ENCODE assay signal across 9 cellular contexts in the genomic region with DNA sequence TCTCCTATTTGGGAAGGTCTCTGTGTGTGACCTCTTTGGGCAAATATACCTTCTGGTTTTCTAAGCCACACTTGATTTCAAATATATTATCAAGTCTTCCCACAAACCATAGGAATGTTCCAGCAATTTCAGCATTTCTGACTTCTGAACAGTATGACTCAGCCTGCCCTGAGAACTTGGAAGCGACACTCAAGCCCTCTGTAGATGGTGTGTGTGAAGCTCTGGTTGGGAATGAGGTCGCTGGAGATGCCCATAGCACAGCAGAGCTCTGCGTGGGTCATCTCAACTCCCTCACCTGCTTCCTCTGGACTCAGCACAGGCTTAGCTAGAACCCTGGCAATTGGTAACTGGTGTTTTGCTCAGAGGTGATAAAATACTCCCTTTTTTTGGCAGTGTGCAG.
A peak's percentile ranks its signal among the peaks of the same experiment; 100 is the strongest.
DNase-seq lines count a peak whose midpoint lies in the region; ATAC-seq and TF ChIP-seq lines count a peak whose summit lies in the region.
"Had no signal": no experiment of that assay in that cellular context is flagged by ENCODE, and none has a peak within 500 bp of the region (broad histone marks: within the 10 kb centered on the region; RNA-seq: fewer than 3 reads in every experiment).

No MANE protein-coding gene starts in this region.

- no peaks in the 10 kb centered on the region for H4K20me1 ChIP-seq in SK-N-SH (ENCODE audit: insufficient read depth)

- H3K27me3 ChIP-seq in SK-N-SH (ENCODE audit: insufficient read depth) (no peaks in the 10 kb centered on the region), psoas muscle (ENCODE audit: insufficient read depth in 3 of 3, low read length in 2 of 3) (no peaks in the 10 kb centered on the region)
- H3K27me3 ChIP-seq: cardiac muscle cell had no signal

- H3K79me2 ChIP-seq in SK-N-SH (ENCODE audit: insufficient read depth): no peaks in the 10 kb centered on the region

- no peaks in the 10 kb centered on the region for H3K9me3 ChIP-seq in SK-N-SH
- no peaks in the 10 kb centered on the region for H3K9me3 ChIP-seq in psoas muscle

- no peak for TF ChIP-seq CTCF in SK-N-SH (IDR thresholded peaks at IDR 0.05)
- TF ChIP-seq CTCF in foreskin fibroblast (IDR thresholded peaks at IDR 0.05; ENCODE audit: low read depth, low read length): no peak
- TF ChIP-seq CTCF in psoas muscle (IDR thresholded peaks at IDR 0.05): no peak

- H3F3A ChIP-seq in SK-N-SH (replicated peaks; ENCODE audit: insufficient read depth): no peaks in the 10 kb centered on the region

- H3K4me2 ChIP-seq in SK-N-SH: no peak overlapping the region

- DNase-seq in Daoy (ENCODE audit: low read depth) (peak; percentile 75), SK-N-SH (no peak), foreskin fibroblast (peak; percentile 87 to 92), psoas muscle (peak in 1 of 2 donors; percentile 28), retina (no peak), NCI-H1417 (lab: John Stamatoyannopoulos, UW) (no peak)

- TF ChIP-seq EP300 in SK-N-SH (IDR thresholded peaks at IDR 0.05; ENCODE audit: borderline replicate concordance in 1 of 2, low read depth in 1 of 2, low read length in 1 of 2): peak in 1 of 2 experiments; percentile 45; a peak in 1 of 4 replicates

- no peaks in the 10 kb centered on the region for H3K36me3 ChIP-seq in SK-N-SH (replicated peaks in 1 of 2; ENCODE audit: control insufficient read depth in 1 of 2, insufficient read depth in 2 of 2, low read length in 1 of 2)
- H3K36me3 ChIP-seq in psoas muscle (ENCODE audit: insufficient read depth in 1 of 2, low read depth in 1 of 2): no peaks in the 10 kb centered on the region
- H3K36me3 ChIP-seq: cardiac muscle cell had no signal

- H3K4me1 ChIP-seq in SK-N-SH (ENCODE audit: control insufficient read depth in 1 of 2, insufficient read depth in 2 of 2, low read depth in 1 of 2, low read length in 1 of 2): peaks cover 7 to 20% of the 10 kb centered on the region in 2 experiments; a peak in 1 of 4 replicates
- peaks cover 16% of the 10 kb centered on the region for H3K4me1 ChIP-seq in psoas muscle

- H3K4me3 ChIP-seq in SK-N-SH (ENCODE audit: low read depth in 2 of 2, low read length in 1 of 2) (no peak overlapping the region), foreskin fibroblast (ENCODE audit: low read depth in 1 of 2, low read length in 2 of 2) (no peak overlapping the region), psoas muscle (no peak overlapping the region)
- H3K4me3 ChIP-seq: cardiac muscle cell had no signal

- intact Hi-C loops in psoas muscle (cut with DNase I): no loop called here

- WGBS in SK-N-SH (ENCODE audit: low lambda C conversion rate): 60% methylated on average over 3 of the region's 3 CpGs
- 46 to 68% (median 61%) methylated on average over 3 of the region's 3 CpGs for WGBS in psoas muscle, 3 donors

- no peak overlapping the region for H3K9ac ChIP-seq in SK-N-SH

- POLR2A ChIA-PET in SK-N-SH (lab: Yijun Ruan, JAX): no interaction called here

- no peak overlapping the region for H2AFZ ChIP-seq in SK-N-SH (ENCODE audit: low read depth)

- no peaks in the 10 kb centered on the region for H3K9me2 ChIP-seq in SK-N-SH

- CTCF ChIA-PET in SK-N-SH (lab: Yijun Ruan, JAX): no interaction called here

- H3K27ac ChIP-seq in SK-N-SH (ENCODE audit: low read depth in 2 of 2, low read length in 1 of 2): peak overlapping the region in 1 of 2 experiments; percentile 72; a peak in 2 of 4 replicates
- H3K27ac ChIP-seq in psoas muscle: no peak overlapping the region
- H3K27ac ChIP-seq: cardiac muscle cell had no signal

- no peak for TF ChIP-seq RAD21 in SK-N-SH (IDR thresholded peaks at IDR 0.05; ENCODE audit: low read length)

- ATAC-seq in psoas muscle: peak in 3 of 4 donors; percentile 51 to 71 (median 67)
- no peak for ATAC-seq in HG03159 (IDR thresholded peaks at IDR 0.05; ENCODE audit: unreplicated experiment)
- ATAC-seq in GM19452 (IDR thresholded peaks at IDR 0.05; ENCODE audit: unreplicated experiment): no peak

TF ChIP-seq in SK-N-SH, 30 proteins besides CTCF, POLR2A, EP300 and RAD21 (continues in another document):
- TF ChIP-seq IRF3 (IDR thresholded peaks at IDR 0.05; ENCODE audit: low read depth, low read length): no peak
- peak; percentile 33; the same call in 1 of the 2 replicates for TF ChIP-seq POLR2AphosphoS5 (IDR thresholded peaks at IDR 0.05; ENCODE audit: low read depth, low read length)
- TF ChIP-seq TAF1 (IDR thresholded peaks at IDR 0.05; ENCODE audit: borderline replicate concordance, low read depth, low read length): no peak
- no peak for TF ChIP-seq USF2 (IDR thresholded peaks at IDR 0.05; ENCODE audit: borderline replicate concordance, low read depth, low read length)
- TF ChIP-seq ELF1 (IDR thresholded peaks at IDR 0.05): no peak
- TF ChIP-seq, protein P1, sequence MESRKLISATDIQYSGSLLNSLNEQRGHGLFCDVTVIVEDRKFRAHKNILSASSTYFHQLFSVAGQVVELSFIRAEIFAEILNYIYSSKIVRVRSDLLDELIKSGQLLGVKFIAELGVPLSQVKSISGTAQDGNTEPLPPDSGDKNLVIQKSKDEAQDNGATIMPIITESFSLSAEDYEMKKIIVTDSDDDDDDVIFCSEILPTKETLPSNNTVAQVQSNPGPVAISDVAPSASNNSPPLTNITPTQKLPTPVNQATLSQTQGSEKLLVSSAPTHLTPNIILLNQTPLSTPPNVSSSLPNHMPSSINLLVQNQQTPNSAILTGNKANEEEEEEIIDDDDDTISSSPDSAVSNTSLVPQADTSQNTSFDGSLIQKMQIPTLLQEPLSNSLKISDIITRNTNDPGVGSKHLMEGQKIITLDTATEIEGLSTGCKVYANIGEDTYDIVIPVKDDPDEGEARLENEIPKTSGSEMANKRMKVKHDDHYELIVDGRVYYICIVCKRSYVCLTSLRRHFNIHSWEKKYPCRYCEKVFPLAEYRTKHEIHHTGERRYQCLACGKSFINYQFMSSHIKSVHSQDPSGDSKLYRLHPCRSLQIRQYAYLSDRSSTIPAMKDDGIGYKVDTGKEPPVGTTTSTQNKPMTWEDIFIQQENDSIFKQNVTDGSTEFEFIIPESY (IDR thresholded peaks at IDR 0.05; ENCODE audit: borderline replicate concordance, low read depth): 0 out of 2 replicates have a peak, but pooled peaks have one; percentile 19
- TF ChIP-seq FOSL2 (IDR thresholded peaks at IDR 0.05; ENCODE audit: borderline replicate concordance, low read depth): peak; percentile 78
- TF ChIP-seq, protein P2, sequence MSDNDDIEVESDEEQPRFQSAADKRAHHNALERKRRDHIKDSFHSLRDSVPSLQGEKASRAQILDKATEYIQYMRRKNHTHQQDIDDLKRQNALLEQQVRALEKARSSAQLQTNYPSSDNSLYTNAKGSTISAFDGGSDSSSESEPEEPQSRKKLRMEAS (IDR thresholded peaks at IDR 0.05; ENCODE audit: low read depth): peak; percentile 65; the same call in 1 of the 2 replicates
- TF ChIP-seq RCOR1 (IDR thresholded peaks at IDR 0.05; ENCODE audit: low read length): no peak
- peak; percentile 82 for TF ChIP-seq JUND (IDR thresholded peaks at IDR 0.05)
- TF ChIP-seq RFX5 (IDR thresholded peaks at IDR 0.05; ENCODE audit: low read length): no peak
- TF ChIP-seq EZH2phosphoT487 (IDR thresholded peaks at IDR 0.05; ENCODE audit: borderline replicate concordance, low read depth): no peak
- no peak for TF ChIP-seq FOXJ3 (CRISPR knock-in tag; IDR thresholded peaks at IDR 0.05)
- TF ChIP-seq, protein P3, sequence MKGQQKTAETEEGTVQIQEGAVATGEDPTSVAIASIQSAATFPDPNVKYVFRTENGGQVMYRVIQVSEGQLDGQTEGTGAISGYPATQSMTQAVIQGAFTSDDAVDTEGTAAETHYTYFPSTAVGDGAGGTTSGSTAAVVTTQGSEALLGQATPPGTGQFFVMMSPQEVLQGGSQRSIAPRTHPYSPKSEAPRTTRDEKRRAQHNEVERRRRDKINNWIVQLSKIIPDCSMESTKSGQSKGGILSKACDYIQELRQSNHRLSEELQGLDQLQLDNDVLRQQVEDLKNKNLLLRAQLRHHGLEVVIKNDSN (IDR thresholded peaks at IDR 0.05; ENCODE audit: borderline replicate concordance, low read depth): no peak
- TF ChIP-seq GABPA (IDR thresholded peaks at IDR 0.05; ENCODE audit: low read depth): no peak

Comparison
In these comparisons a context has a peak if more than half of its experiments do, and no peak if none do; other contexts are left out.
1. DNase-seq: peak in Daoy (single experiment) and foreskin fibroblast (2 of 2); none in SK-N-SH (single experiment), retina (single experiment) and NCI-H1417 (0 of 3).
2. ATAC-seq: peak in psoas muscle (3 of 4); none in HG03159 (single experiment) and GM19452 (single experiment).